In the genomic region with DNA sequence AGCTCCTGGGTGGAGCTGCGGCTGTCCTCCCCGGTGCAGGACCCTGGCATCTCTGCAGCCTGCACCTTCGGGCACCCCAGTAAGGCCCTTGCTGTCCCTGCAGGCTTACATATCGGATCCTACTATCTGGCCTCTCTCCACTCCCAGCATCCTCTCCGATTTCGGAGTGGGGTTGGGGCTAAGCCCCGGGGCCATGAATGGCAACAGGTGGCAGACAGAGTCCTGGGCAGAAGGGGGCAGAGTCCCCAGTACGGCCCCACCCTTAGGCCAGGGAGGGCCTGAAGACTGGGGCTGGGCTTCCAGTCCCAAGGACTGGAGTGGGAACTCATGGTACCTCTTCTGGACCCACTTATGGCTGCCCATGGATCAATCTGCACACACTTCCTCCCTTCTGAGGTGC, we compare ENCODE assay signal across 27 cellular contexts.
"Had no signal": no experiment of that assay in that cellular context is flagged by ENCODE, and none has a peak within 500 bp of the region (broad histone marks: within the 10 kb centered on the region; RNA-seq: fewer than 3 reads in every experiment).

No MANE protein-coding gene starts in this region.

- H3K27me3 ChIP-seq: left lung, neutrophil, ovary, right atrium auricular region, right lobe of liver, testis, thyroid gland, transverse colon, upper lobe of left lung had no signal

- H3K4me1 ChIP-seq: heart right ventricle, left lung, right atrium auricular region, right lobe of liver, stomach, testis, thyroid gland, transverse colon, upper lobe of left lung had no signal

- H3K36me3 ChIP-seq: heart right ventricle, left lung, neutrophil, ovary, right atrium auricular region, right lobe of liver, stomach, thyroid gland, transverse colon, upper lobe of left lung had no signal

- H3K27ac ChIP-seq: heart right ventricle, left lung, neutrophil, ovary, right atrium auricular region, right lobe of liver, stomach, testis, thyroid gland, transverse colon, upper lobe of left lung had no signal

- H3K9me3 ChIP-seq: heart right ventricle, left lung, neutrophil, ovary, right atrium auricular region, right lobe of liver, stomach, testis, thyroid gland, transverse colon, upper lobe of left lung had no signal

- H3K27ac Mint-ChIP-seq: mesothelial cell of epicardium, naive B cell, nephron, progenitor cell of endocrine pancreas had no signal

- H3K4me1 Mint-ChIP-seq: mesothelial cell of epicardium, naive B cell, nephron had no signal

- H3K4me3 ChIP-seq: heart right ventricle, left lung, lung, ovary, right atrium auricular region, right lobe of liver, smooth muscle cell, stomach, testis, thyroid gland, transverse colon, upper lobe of left lung had no signal

- H3K36me3 Mint-ChIP-seq: mesothelial cell of epicardium, naive B cell had no signal

- ATAC-seq: heart right ventricle, left colon, left lung had no signal

- DNase-seq: heart right ventricle; hippocampal formation; left colon; left lung; mesendoderm; naive B cell; occipital lobe; ovary; right lobe of liver; stimulated activated CD4-positive, alpha-beta T cell treated with anti-CD3 and anti-CD28 coated beads, Interleukin-1b, Interleukin-23, amount 100 ng/mL, for 48 hours; stimulated activated CD4-positive, alpha-beta T cell treated with anti-CD3 and anti-CD28 coated beads, Interleukin-2, amount 100 ng/mL, for 48 hours; stimulated activated CD4-positive, alpha-beta T cell treated with anti-CD3 and anti-CD28 coated beads, Interleukin-4, amount 100 ng/mL, for 4 hours; stimulated activated CD8-positive, alpha-beta memory T cell treated with anti-CD3 and anti-CD28 coated beads, Interleukin-4, amount 100 ng/mL, for 48 hours; stimulated activated naive CD4-positive, alpha-beta T cell; stomach; testis; thyroid gland; transverse colon had no signal

- H3K4me2 ChIP-seq: smooth muscle cell had no signal

- H3K4me3 Mint-ChIP-seq: mesothelial cell of epicardium, naive B cell, nephron, neural crest cell had no signal

- H3K9me3 Mint-ChIP-seq: mesothelial cell of epicardium, naive B cell, nephron, neural crest cell had no signal
